In genomic region chr5:110056580-110057114, GRCh38 we compare ENCODE assay signal across 1 cellular context.
TF ChIP-seq lines count a peak whose summit lies in the region.

No MANE protein-coding gene starts in this region.

TF ChIP-seq in GM23338, 12 proteins besides CTCF, POLR2A, EP300 and RAD21 (continued from another document):
- TF ChIP-seq ZNF462 (CRISPR knock-in tag; IDR thresholded peaks at IDR 0.05) (peak; percentile 79; the same call in 1 of the 2 replicates), ZNF331 (CRISPR knock-in tag; IDR thresholded peaks at IDR 0.05; ENCODE audit: low read depth) (no peak), NANOG (IDR thresholded peaks at IDR 0.05; ENCODE audit: borderline replicate concordance) (no peak), EZH2 (IDR thresholded peaks at IDR 0.05; ENCODE audit: low read depth, unreplicated experiment) (no peak)
